In genomic region chr9:123262338-123262737, GRCh38 we compare ENCODE assay signal across 20 cellular contexts. TPM values are rescaled to one million over a fixed set of nuclear protein-coding genes. Genes with fewer than 3 reads are reported as not detected.
DNase-seq lines count a peak whose midpoint lies in the region; ATAC-seq and TF ChIP-seq lines count a peak whose summit lies in the region.
"Had no signal": no experiment of that assay in that cellular context is flagged by ENCODE, and none has a peak within 500 bp of the region (broad histone marks: within the 10 kb centered on the region; RNA-seq: fewer than 3 reads in every experiment).

No MANE protein-coding gene starts in this region.

- H3K79me2 ChIP-seq in Karpas-422 (ENCODE audit: low read length), result peaks cover 99% of the 10 kb centered on the region

- DNase-seq in DMS79 treated with DMSO at 0.1 percent for 48 hours (lab: John Stamatoyannopoulos, UW), result peak; percentile 63
- no peak for DNase-seq in Karpas-422
- DNase-seq in WTC11 (ENCODE audit: low spot score), result no peak
- no peak for DNase-seq in naive B cell
- no peak for DNase-seq in GF-D8 (lab: John Stamatoyannopoulos, UW)
- no peak for DNase-seq in mesothelial cell of epicardium (ENCODE audit: low spot score in 2 of 2, unreplicated experiment in 2 of 2)
- DNase-seq: Calu3; CD4-positive, alpha-beta memory T cell; EL; H7; IMR-90; MV-4-11; NCI-H1436; NCI-H2029 treated with DMSO at 0.1 percent for 48 hours; NCI-H510A treated with DMSO at 0.1 percent for 48 hours; OCI-M1; RPMI8226; SW 1271 had no signal

- no peak overlapping the region for H2AFZ ChIP-seq in Karpas-422 (ENCODE audit: low read length)

- H3K4me1 Mint-ChIP-seq in WTC11, result peaks cover 50% of the 10 kb centered on the region
- peaks cover 84 to 99% (median 95%) of the 10 kb centered on the region in 3 donors for H3K4me1 Mint-ChIP-seq in naive B cell
- peaks cover 38% of the 10 kb centered on the region for H3K4me1 Mint-ChIP-seq in mesothelial cell of epicardium

- H3K36me3 Mint-ChIP-seq in WTC11 (no peaks in the 10 kb centered on the region), naive B cell (peaks cover 2 to 13% of the 10 kb centered on the region in 2 donors), mesothelial cell of epicardium (peaks cover 3% of the 10 kb centered on the region)
- H3K36me3 Mint-ChIP-seq: CD4-positive, alpha-beta memory T cell had no signal

- H4K20me1 ChIP-seq in Karpas-422 (ENCODE audit: insufficient read depth, low read depth, low read length), result no peaks in the 10 kb centered on the region

- H3K9me3 ChIP-seq in Karpas-422 (ENCODE audit: low read length), result no peaks in the 10 kb centered on the region

- CTCF ChIA-PET in WTC11 (lab: Charles Lee), result interaction anchor here (1.0 kb wide), 1 partner anchor 10 kb away, joined by 4 read pairs; no protein-coding TSS in a partner anchor

- no peak for ATAC-seq in WTC11
- no peak for ATAC-seq in naive B cell (ENCODE audit: low read depth in 2 of 2)
- no peak for ATAC-seq in HG02759 (IDR thresholded peaks at IDR 0.05; ENCODE audit: unreplicated experiment)
- no peak for ATAC-seq in GM18870 (IDR thresholded peaks at IDR 0.05; ENCODE audit: unreplicated experiment)

- POLR2A ChIA-PET in WTC11 (lab: Charles Lee), result no interaction called here

- H3K27me3 ChIP-seq in Karpas-422 (ENCODE audit: low read length), result no peaks in the 10 kb centered on the region

- no peaks in the 10 kb centered on the region for H3K9me2 ChIP-seq in Karpas-422 (replicated peaks; ENCODE audit: insufficient read depth, low read length)

- H3K27ac Mint-ChIP-seq in WTC11 (peak overlapping the region; percentile 10; the same call in 1 of the 2 replicates), naive B cell (peak overlapping the region in 3 of 6 donors; percentile 26 to 76 (median 41)), mesothelial cell of epicardium (no peak overlapping the region)

- H3K4me3 Mint-ChIP-seq in WTC11 (no peak overlapping the region), naive B cell (peak overlapping the region in 5 of 8 donors; percentile 7 to 73 (median 32)), mesothelial cell of epicardium (no peak overlapping the region)
- H3K4me3 Mint-ChIP-seq: CD4-positive, alpha-beta memory T cell had no signal

- H3K27me3 Mint-ChIP-seq in WTC11 (ENCODE audit: low read depth) (no peaks in the 10 kb centered on the region), naive B cell (no peaks in the 10 kb centered on the region), mesothelial cell of epicardium (ENCODE audit: low read depth) (peaks cover 65% of the 10 kb centered on the region)
- H3K27me3 Mint-ChIP-seq: CD4-positive, alpha-beta memory T cell had no signal

- H3K4me1 ChIP-seq in Karpas-422 (ENCODE audit: low read length), result peaks cover 66% of the 10 kb centered on the region

- no peak overlapping the region for H3K4me3 ChIP-seq in Karpas-422 (ENCODE audit: low read length)

- no peak for TF ChIP-seq CTCF in WTC11 (IDR thresholded peaks at IDR 0.05)
- TF ChIP-seq CTCF in mesothelial cell of epicardium (IDR thresholded peaks at IDR 0.05; ENCODE audit: unreplicated experiment), result no peak

- no peak overlapping the region for H3K9ac ChIP-seq in Karpas-422 (ENCODE audit: low read length)

- H3K9me3 Mint-ChIP-seq in WTC11, result no peaks in the 10 kb centered on the region
- no peaks in the 10 kb centered on the region for H3K9me3 Mint-ChIP-seq in naive B cell
- no peaks in the 10 kb centered on the region for H3K9me3 Mint-ChIP-seq in mesothelial cell of epicardium
- H3K9me3 Mint-ChIP-seq: CD4-positive, alpha-beta memory T cell had no signal

- peak overlapping the region; percentile 21 for H3K4me2 ChIP-seq in Karpas-422 (ENCODE audit: low read depth, low read length, poor library complexity, severe bottlenecking)

- H3K36me3 ChIP-seq in Karpas-422 (ENCODE audit: insufficient read depth, low read length), result peaks cover 9% of the 10 kb centered on the region; the same call in 1 of the 2 replicates

- peak overlapping the region; percentile 23; the same call in 1 of the 2 replicates for H3K27ac ChIP-seq in Karpas-422 (ENCODE audit: low read length)

TF ChIP-seq in WTC11, 78 proteins besides CTCF, POLR2A, EP300 and RAD21:
- TF ChIP-seq SMAD3 (CRISPR knock-in tag; IDR thresholded peaks at IDR 0.05; ENCODE audit: borderline replicate concordance) (no peak), CBFB (CRISPR knock-in tag; IDR thresholded peaks at IDR 0.05; ENCODE audit: low read depth) (no peak), E2F1 (CRISPR knock-in tag; IDR thresholded peaks at IDR 0.05) (no peak), NFYB (CRISPR knock-in tag; conservative IDR thresholded peaks at IDR 0.05; ENCODE audit: low read depth) (no peak), MAX (CRISPR knock-in tag; IDR thresholded peaks at IDR 0.05) (no peak), ZSCAN18 (CRISPR knock-in tag; IDR thresholded peaks at IDR 0.05) (no peak)

RNA-seq across cellular contexts. Expression of gene STRBP, which starts 6.0 kb away (rescaled TPM):
- 129 and 137 TPM in 2 replicates for total RNA-seq in Karpas-422 (2014; rRNA removed; shearing (Covaris generic); ENCODE audit: low replicate concordance)
- total RNA-seq in WTC11 (2021) (90.9 to 102 TPM (median 96.3 TPM) in 3 replicates), mesothelial cell of epicardium (65.9 to 67.1 TPM (median 66.9 TPM) in 3 replicates)
- 100 to 1,000 TPM; 126 to 197 (median 155) TPM for polyA plus RNA-seq in naive B cell (ENCODE audit: low read depth in 6 of 6)

Comparison
In these comparisons a context has a peak if more than half of its experiments do, and no peak if none do; other contexts are left out.
1. H3K4me3 Mint-ChIP-seq: peak in naive B cell (5 of 8); none in WTC11 (single experiment) and mesothelial cell of epicardium (single experiment).